In the genomic region with DNA sequence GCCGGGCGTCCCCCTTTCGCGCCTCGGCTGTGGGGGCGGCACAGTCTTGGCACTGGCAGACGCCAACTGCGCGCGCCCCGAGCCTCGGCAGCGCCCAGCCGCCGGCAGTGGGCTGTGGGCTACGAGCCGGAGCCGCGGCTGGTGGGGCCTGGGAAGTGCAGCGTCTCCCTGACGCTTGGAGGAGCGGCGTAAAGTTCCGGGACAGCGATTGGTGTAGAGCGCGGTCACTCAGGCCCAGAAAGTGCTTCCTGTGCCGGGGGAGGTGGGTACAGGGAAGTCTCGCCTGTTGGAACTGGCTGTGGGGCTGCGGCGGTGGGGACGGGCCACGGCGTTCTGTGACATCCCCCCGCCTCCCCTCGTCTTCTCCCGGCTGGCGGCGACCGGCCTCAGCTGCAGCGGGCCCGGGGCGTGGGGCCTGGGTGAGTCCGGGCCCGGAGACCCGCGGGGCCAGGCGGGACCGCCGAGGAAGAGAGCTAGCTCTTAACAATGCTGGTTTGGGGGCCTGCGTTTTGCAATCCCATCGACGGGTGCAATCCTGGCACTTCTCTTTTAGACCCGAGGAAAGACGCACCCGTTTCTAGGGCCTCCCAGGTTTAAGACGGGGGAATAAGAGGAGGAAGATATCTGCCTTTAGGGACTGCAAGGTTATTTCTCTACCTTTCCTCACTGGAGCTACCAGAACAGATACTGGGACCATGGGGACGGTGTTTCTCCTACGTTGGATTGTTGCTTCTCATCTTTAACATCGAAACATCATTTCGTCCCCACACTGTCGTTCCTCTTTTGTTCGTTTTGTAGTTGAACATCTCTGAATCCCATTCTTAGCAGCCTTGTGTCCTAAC, we compare ENCODE assay signal across 1 cellular context.
A peak's percentile ranks its signal among the peaks of the same experiment; 100 is the strongest.
TF ChIP-seq lines count a peak whose summit lies in the region.

TSS of gene RWDD4 (minus strand) at position 157 of the 842 bp plus-strand sequence. CDS start 233 bp downstream, outside the sequence.
TSS of gene TRAPPC11 (plus strand) at position 265 of the 842 bp plus-strand sequence. CDS start 4,575 bp downstream, outside the sequence.

TF ChIP-seq in HEK293, 187 proteins besides CTCF, POLR2A, EP300 and RAD21 (continued from another document and continues in another):
- TF ChIP-seq, protein P1, sequence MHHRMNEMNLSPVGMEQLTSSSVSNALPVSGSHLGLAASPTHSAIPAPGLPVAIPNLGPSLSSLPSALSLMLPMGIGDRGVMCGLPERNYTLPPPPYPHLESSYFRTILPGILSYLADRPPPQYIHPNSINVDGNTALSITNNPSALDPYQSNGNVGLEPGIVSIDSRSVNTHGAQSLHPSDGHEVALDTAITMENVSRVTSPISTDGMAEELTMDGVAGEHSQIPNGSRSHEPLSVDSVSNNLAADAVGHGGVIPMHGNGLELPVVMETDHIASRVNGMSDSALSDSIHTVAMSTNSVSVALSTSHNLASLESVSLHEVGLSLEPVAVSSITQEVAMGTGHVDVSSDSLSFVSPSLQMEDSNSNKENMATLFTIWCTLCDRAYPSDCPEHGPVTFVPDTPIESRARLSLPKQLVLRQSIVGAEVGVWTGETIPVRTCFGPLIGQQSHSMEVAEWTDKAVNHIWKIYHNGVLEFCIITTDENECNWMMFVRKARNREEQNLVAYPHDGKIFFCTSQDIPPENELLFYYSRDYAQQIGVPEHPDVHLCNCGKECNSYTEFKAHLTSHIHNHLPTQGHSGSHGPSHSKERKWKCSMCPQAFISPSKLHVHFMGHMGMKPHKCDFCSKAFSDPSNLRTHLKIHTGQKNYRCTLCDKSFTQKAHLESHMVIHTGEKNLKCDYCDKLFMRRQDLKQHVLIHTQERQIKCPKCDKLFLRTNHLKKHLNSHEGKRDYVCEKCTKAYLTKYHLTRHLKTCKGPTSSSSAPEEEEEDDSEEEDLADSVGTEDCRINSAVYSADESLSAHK (tag by site-specific recombination; IDR thresholded peaks at IDR 0.05), result peak; percentile 44
- TF ChIP-seq ZNF623 (tag by site-specific recombination; IDR thresholded peaks at IDR 0.05), result no peak
- no peak for TF ChIP-seq ZNF473 (tag by site-specific recombination; IDR thresholded peaks at IDR 0.05)
- peak; percentile 14 for TF ChIP-seq ZNF335 (tag by site-specific recombination; conservative IDR thresholded peaks at IDR 0.05)
- TF ChIP-seq, protein P2, sequence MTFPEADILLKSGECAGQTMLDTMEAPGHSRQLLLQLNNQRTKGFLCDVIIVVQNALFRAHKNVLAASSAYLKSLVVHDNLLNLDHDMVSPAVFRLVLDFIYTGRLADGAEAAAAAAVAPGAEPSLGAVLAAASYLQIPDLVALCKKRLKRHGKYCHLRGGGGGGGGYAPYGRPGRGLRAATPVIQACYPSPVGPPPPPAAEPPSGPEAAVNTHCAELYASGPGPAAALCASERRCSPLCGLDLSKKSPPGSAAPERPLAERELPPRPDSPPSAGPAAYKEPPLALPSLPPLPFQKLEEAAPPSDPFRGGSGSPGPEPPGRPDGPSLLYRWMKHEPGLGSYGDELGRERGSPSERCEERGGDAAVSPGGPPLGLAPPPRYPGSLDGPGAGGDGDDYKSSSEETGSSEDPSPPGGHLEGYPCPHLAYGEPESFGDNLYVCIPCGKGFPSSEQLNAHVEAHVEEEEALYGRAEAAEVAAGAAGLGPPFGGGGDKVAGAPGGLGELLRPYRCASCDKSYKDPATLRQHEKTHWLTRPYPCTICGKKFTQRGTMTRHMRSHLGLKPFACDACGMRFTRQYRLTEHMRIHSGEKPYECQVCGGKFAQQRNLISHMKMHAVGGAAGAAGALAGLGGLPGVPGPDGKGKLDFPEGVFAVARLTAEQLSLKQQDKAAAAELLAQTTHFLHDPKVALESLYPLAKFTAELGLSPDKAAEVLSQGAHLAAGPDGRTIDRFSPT (tag by site-specific recombination; IDR thresholded peaks at IDR 0.05), result peak; percentile 75
- TF ChIP-seq WT1 (tag by site-specific recombination; IDR thresholded peaks at IDR 0.05), result no peak
- TF ChIP-seq ZNF48 (tag by site-specific recombination; IDR thresholded peaks at IDR 0.05), result no peak
- TF ChIP-seq ZNF112 (tag by site-specific recombination; IDR thresholded peaks at IDR 0.05), result no peak
- no peak for TF ChIP-seq ZNF677 (tag by site-specific recombination; IDR thresholded peaks at IDR 0.05)
- TF ChIP-seq ZNF521 (tag by site-specific recombination; IDR thresholded peaks at IDR 0.05), result no peak
- TF ChIP-seq, protein P3, sequence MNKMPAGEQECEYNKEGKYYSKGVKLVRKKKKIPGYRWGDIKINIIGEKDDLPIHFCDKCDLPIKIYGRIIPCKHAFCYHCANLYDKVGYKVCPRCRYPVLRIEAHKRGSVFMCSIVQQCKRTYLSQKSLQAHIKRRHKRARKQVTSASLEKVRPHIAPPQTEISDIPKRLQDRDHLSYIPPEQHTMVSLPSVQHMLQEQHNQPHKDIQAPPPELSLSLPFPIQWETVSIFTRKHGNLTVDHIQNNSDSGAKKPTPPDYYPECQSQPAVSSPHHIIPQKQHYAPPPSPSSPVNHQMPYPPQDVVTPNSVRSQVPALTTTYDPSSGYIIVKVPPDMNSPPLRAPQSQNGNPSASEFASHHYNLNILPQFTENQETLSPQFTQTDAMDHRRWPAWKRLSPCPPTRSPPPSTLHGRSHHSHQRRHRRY (tag by site-specific recombination; IDR thresholded peaks at IDR 0.05), result no peak
- no peak for TF ChIP-seq ZNF350 (tag by site-specific recombination; IDR thresholded peaks at IDR 0.05)
- no peak for TF ChIP-seq ZNF2 (tag by site-specific recombination; IDR thresholded peaks at IDR 0.05)
- TF ChIP-seq ZNF24 (tag by site-specific recombination; IDR thresholded peaks at IDR 0.05), result no peak
- no peak for TF ChIP-seq ZNF324 (tag by site-specific recombination; IDR thresholded peaks at IDR 0.05)
- no peak for TF ChIP-seq ZNF510 (tag by site-specific recombination; IDR thresholded peaks at IDR 0.05; ENCODE audit: insufficient replicate concordance)
- 0 out of 2 replicates have a peak, but pooled peaks have one; percentile 14 for TF ChIP-seq ZBTB48 (tag by site-specific recombination; IDR thresholded peaks at IDR 0.05)
- no peak for TF ChIP-seq ZSCAN4 (tag by site-specific recombination; IDR thresholded peaks at IDR 0.05)
- TF ChIP-seq ZNF621 (tag by site-specific recombination; IDR thresholded peaks at IDR 0.05), result no peak
- no peak for TF ChIP-seq ZNF658 (tag by site-specific recombination; IDR thresholded peaks at IDR 0.05)
- no peak for TF ChIP-seq TRIM28 (IDR thresholded peaks at IDR 0.05; ENCODE audit: borderline replicate concordance, low read length)
- TF ChIP-seq ZFP69B (tag by site-specific recombination; IDR thresholded peaks at IDR 0.05), result peak; percentile 83
- TF ChIP-seq ZNF221 (tag by site-specific recombination; IDR thresholded peaks at IDR 0.05; ENCODE audit: borderline replicate concordance), result no peak
- TF ChIP-seq ZBTB1 (tag by site-specific recombination; IDR thresholded peaks at IDR 0.05), result no peak
- no peak for TF ChIP-seq ZNF214 (tag by site-specific recombination; IDR thresholded peaks at IDR 0.05; ENCODE audit: borderline replicate concordance)
- no peak for TF ChIP-seq ZNF704 (tag by site-specific recombination; IDR thresholded peaks at IDR 0.05)
- TF ChIP-seq PRDM2 (tag by site-specific recombination; IDR thresholded peaks at IDR 0.05; ENCODE audit: borderline replicate concordance), result no peak
- TF ChIP-seq ZNF449 (tag by site-specific recombination; IDR thresholded peaks at IDR 0.05), result peak; percentile 90
- TF ChIP-seq OSR2 (tag by site-specific recombination; IDR thresholded peaks at IDR 0.05), result peak; percentile 18; the same call in 1 of the 2 replicates
- TF ChIP-seq, protein P4, sequence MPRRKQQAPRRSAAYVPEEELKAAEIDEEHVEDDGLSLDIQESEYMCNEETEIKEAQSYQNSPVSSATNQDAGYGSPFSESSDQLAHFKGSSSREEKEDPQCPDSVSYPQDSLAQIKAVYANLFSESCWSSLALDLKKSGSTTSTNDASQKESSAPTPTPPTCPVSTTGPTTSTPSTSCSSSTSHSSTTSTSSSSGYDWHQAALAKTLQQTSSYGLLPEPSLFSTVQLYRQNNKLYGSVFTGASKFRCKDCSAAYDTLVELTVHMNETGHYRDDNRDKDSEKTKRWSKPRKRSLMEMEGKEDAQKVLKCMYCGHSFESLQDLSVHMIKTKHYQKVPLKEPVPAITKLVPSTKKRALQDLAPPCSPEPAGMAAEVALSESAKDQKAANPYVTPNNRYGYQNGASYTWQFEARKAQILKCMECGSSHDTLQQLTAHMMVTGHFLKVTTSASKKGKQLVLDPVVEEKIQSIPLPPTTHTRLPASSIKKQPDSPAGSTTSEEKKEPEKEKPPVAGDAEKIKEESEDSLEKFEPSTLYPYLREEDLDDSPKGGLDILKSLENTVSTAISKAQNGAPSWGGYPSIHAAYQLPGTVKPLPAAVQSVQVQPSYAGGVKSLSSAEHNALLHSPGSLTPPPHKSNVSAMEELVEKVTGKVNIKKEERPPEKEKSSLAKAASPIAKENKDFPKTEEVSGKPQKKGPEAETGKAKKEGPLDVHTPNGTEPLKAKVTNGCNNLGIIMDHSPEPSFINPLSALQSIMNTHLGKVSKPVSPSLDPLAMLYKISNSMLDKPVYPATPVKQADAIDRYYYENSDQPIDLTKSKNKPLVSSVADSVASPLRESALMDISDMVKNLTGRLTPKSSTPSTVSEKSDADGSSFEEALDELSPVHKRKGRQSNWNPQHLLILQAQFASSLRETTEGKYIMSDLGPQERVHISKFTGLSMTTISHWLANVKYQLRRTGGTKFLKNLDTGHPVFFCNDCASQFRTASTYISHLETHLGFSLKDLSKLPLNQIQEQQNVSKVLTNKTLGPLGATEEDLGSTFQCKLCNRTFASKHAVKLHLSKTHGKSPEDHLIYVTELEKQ (tag by site-specific recombination; IDR thresholded peaks at IDR 0.05; ENCODE audit: borderline replicate concordance), result no peak
- TF ChIP-seq ZNF169 (tag by site-specific recombination; IDR thresholded peaks at IDR 0.05), result no peak
- no peak for TF ChIP-seq KLF7 (tag by site-specific recombination; IDR thresholded peaks at IDR 0.05; ENCODE audit: borderline replicate concordance)
